In genomic region chr4:86683983-86684382, GRCh38 we compare ENCODE assay signal across 23 cellular contexts.
"Had no signal": no experiment of that assay in that cellular context is flagged by ENCODE, and none has a peak within 500 bp of the region (broad histone marks: within the 10 kb centered on the region; RNA-seq: fewer than 3 reads in every experiment).

No MANE protein-coding gene starts in this region.

- H3K36me3 ChIP-seq: colonic mucosa, gastrocnemius medialis, left lung, lower lobe of right lung had no signal

- H3K4me3 ChIP-seq: colonic mucosa, esophagus squamous epithelium, gastrocnemius medialis, heart right ventricle, left lung, lower lobe of right lung, mucosa of descending colon had no signal

- ATAC-seq: effector memory CD8-positive, alpha-beta T cell; esophagus mucosa; gastrocnemius medialis; heart right ventricle; left cardiac atrium; left lung; left ventricle myocardium superior; lower lobe of right lung; mucosa of descending colon had no signal

- DNase-seq: colonic mucosa; cortex of kidney; effector CD8-positive, alpha-beta T cell; effector memory CD8-positive, alpha-beta T cell; endodermal cell; erythroblast; esophagus squamous epithelium; foreskin fibroblast; foreskin melanocyte; gastrocnemius medialis; glutamatergic neuron; head of caudate nucleus; heart right ventricle; hippocampal formation; left cardiac atrium; left lung; left ventricle myocardium superior; lower lobe of right lung; mesenchymal stem cell; mucosa of descending colon had no signal

- H3K27ac ChIP-seq: colonic mucosa, esophagus squamous epithelium, gastrocnemius medialis, heart right ventricle, left lung, lower lobe of right lung had no signal

- H3K4me1 ChIP-seq: colonic mucosa, esophagus squamous epithelium, gastrocnemius medialis, heart right ventricle, left lung, lower lobe of right lung had no signal

- FAIRE-seq: islet of Langerhans, keratinocyte had no signal

- H3K27me3 ChIP-seq: colonic mucosa, esophagus squamous epithelium, gastrocnemius medialis, heart right ventricle, left lung had no signal

- H3K9me3 ChIP-seq: colonic mucosa, esophagus squamous epithelium, gastrocnemius medialis, heart right ventricle, left lung, lower lobe of right lung, mucosa of descending colon had no signal
